ENCODE assay signal across 36 cellular contexts in genomic region chr19:34867631-34868030, GRCh38.
"Had no signal": no experiment of that assay in that cellular context is flagged by ENCODE, and none has a peak within 500 bp of the region (broad histone marks: within the 10 kb centered on the region; RNA-seq: fewer than 3 reads in every experiment).

No MANE protein-coding gene starts in this region.

- FAIRE-seq: endometrium, endothelial cell of umbilical vein had no signal

- H3K36me3 Mint-ChIP-seq: activated CD8-positive, alpha-beta memory T cell treated with anti-CD3 and anti-CD28 coated beads, Interleukin-2, amount 10 ng/mL, durations not matched to agents 7 days and 5 days; activated naive CD4-positive, alpha-beta T cell treated with anti-CD3 and anti-CD28 coated beads, Interleukin-2, amount 50 U/mL, for 24 hours; activated naive CD8-positive, alpha-beta T cell treated with anti-CD3 and anti-CD28 coated beads for 36 hours had no signal

- H3K27me3 Mint-ChIP-seq: activated B cell treated with CpG ODN at 0.5 μM for 24 hours; activated CD8-positive, alpha-beta memory T cell treated with anti-CD3 and anti-CD28 coated beads, Interleukin-2, amount 10 ng/mL, durations not matched to agents 7 days and 5 days; activated CD8-positive, alpha-beta T cell treated with anti-CD3 and anti-CD28 coated beads for 36 hours; activated naive CD4-positive, alpha-beta T cell treated with anti-CD3 and anti-CD28 coated beads, Interleukin-2, amount 50 U/mL, for 24 hours; activated naive CD8-positive, alpha-beta T cell treated with anti-CD3 and anti-CD28 coated beads for 36 hours; activated naive CD8-positive, alpha-beta T cell treated with anti-CD3 and anti-CD28 coated beads, Interleukin-2, amount 50 U/mL, for 24 hours had no signal

- H3K4me1 Mint-ChIP-seq: activated B cell treated with CpG ODN at 0.5 μM for 24 hours; activated CD8-positive, alpha-beta memory T cell treated with anti-CD3 and anti-CD28 coated beads, Interleukin-2, amount 10 ng/mL, durations not matched to agents 7 days and 5 days; activated naive CD4-positive, alpha-beta T cell treated with anti-CD3 and anti-CD28 coated beads, Interleukin-2, amount 50 U/mL, for 24 hours; activated naive CD8-positive, alpha-beta T cell treated with anti-CD3 and anti-CD28 coated beads for 36 hours; activated naive CD8-positive, alpha-beta T cell treated with anti-CD3 and anti-CD28 coated beads, Interleukin-2, amount 50 U/mL, for 24 hours had no signal

- H3K9me3 Mint-ChIP-seq: activated B cell treated with CpG ODN at 0.5 μM for 24 hours; activated naive CD4-positive, alpha-beta T cell treated with anti-CD3 and anti-CD28 coated beads, Interleukin-2, amount 50 U/mL, for 24 hours had no signal

- H3K36me3 ChIP-seq: adrenal gland, colonic mucosa, esophagus squamous epithelium, gastroesophageal sphincter, WERI-Rb-1 had no signal

- H3K4me3 Mint-ChIP-seq: activated B cell treated with CpG ODN at 0.5 μM for 24 hours; activated CD8-positive, alpha-beta memory T cell treated with anti-CD3 and anti-CD28 coated beads, Interleukin-2, amount 10 ng/mL, durations not matched to agents 7 days and 5 days; activated CD8-positive, alpha-beta T cell treated with anti-CD3 and anti-CD28 coated beads for 36 hours; activated naive CD4-positive, alpha-beta T cell treated with anti-CD3 and anti-CD28 coated beads for 36 hours; activated naive CD4-positive, alpha-beta T cell treated with anti-CD3 and anti-CD28 coated beads, Interleukin-2, amount 50 U/mL, for 24 hours; activated naive CD8-positive, alpha-beta T cell treated with anti-CD3 and anti-CD28 coated beads for 36 hours; activated naive CD8-positive, alpha-beta T cell treated with anti-CD3 and anti-CD28 coated beads, Interleukin-2, amount 50 U/mL, for 24 hours; activated T-helper 1 cell treated with anti-CD3 and anti-CD28 coated beads, Interleukin-12 subunit alpha, Interleukin-12 subunit beta, Interleukin-2, Interleukin-4 antibody, amounts not matched to agents 30 ng/mL and 10 ng/mL and 1 ng/mL, durations not matched to agents 14 hours and 24 hours and 36 hours; T-helper 2 cell treated with Interferon-gamma antibody and Interleukin-4, amounts not matched to agents 5 μg/mL and 100 μg/mL, for 36 hours had no signal

- H3K27ac Mint-ChIP-seq: activated B cell treated with CpG ODN at 0.5 μM for 24 hours; activated CD8-positive, alpha-beta memory T cell treated with anti-CD3 and anti-CD28 coated beads, Interleukin-2, amount 10 ng/mL, durations not matched to agents 7 days and 5 days; activated CD8-positive, alpha-beta T cell treated with anti-CD3 and anti-CD28 coated beads for 36 hours; activated naive CD4-positive, alpha-beta T cell treated with anti-CD3 and anti-CD28 coated beads for 36 hours; activated naive CD4-positive, alpha-beta T cell treated with anti-CD3 and anti-CD28 coated beads, Interleukin-2, amount 50 U/mL, for 24 hours; activated naive CD8-positive, alpha-beta T cell treated with anti-CD3 and anti-CD28 coated beads for 36 hours; activated naive CD8-positive, alpha-beta T cell treated with anti-CD3 and anti-CD28 coated beads, Interleukin-2, amount 50 U/mL, for 24 hours; activated T-helper 1 cell treated with anti-CD3 and anti-CD28 coated beads, Interleukin-12 subunit alpha, Interleukin-12 subunit beta, Interleukin-2, Interleukin-4 antibody, amounts not matched to agents 30 ng/mL and 10 ng/mL and 1 ng/mL, durations not matched to agents 14 hours and 24 hours and 36 hours; activated T-helper 2 cell treated with anti-CD3 and anti-CD28 coated beads, Interferon-gamma antibody, Interleukin-2, Interleukin-4, amounts not matched to agents 10 μg/mL and 5 μg/mL and 100 μg/mL, durations not matched to agents 14 hours and 24 hours and 36 hours; T-helper 2 cell treated with Interferon-gamma antibody and Interleukin-4, amounts not matched to agents 5 μg/mL and 100 μg/mL, for 36 hours had no signal

- ATAC-seq: activated CD4-positive, CD25-positive, alpha-beta regulatory T cell treated with anti-CD3 and anti-CD28 coated beads, Interleukin-2, amount 50 U/mL, for 24 hours; activated CD8-positive, alpha-beta memory T cell treated with anti-CD3 and anti-CD28 coated beads, Interleukin-2, amount 10 ng/mL, durations not matched to agents 7 days and 5 days; activated CD8-positive, alpha-beta T cell treated with anti-CD3 and anti-CD28 coated beads for 36 hours; activated naive CD8-positive, alpha-beta T cell treated with anti-CD3 and anti-CD28 coated beads, Interleukin-2, amount 50 U/mL, for 24 hours; body of pancreas; gastroesophageal sphincter had no signal

- H3K4me1 ChIP-seq: adrenal gland, body of pancreas, colonic mucosa, esophagus squamous epithelium, gastroesophageal sphincter had no signal

- H3K27ac ChIP-seq: adrenal gland, body of pancreas, colonic mucosa, epithelial cell of prostate, esophagus squamous epithelium, gastroesophageal sphincter, WERI-Rb-1 had no signal

- DNase-seq: activated B cell treated with CpG ODN at 0.5 μM for 24 hours; activated CD4-positive, alpha-beta T cell treated with anti-CD3 and anti-CD28 coated beads for 48 hours; activated CD4-positive, alpha-beta T cell treated with anti-CD3 and anti-CD28 coated beads, Interleukin-2, amount 50 U/mL, for 1 hour; activated CD4-positive, alpha-beta T cell treated with anti-CD3 and anti-CD28 coated beads, Interleukin-2, amount 50 U/mL, for 48 hours; activated CD8-positive, alpha-beta memory T cell treated with anti-CD3 and anti-CD28 coated beads, Interleukin-2, amount 10 ng/mL, durations not matched to agents 7 days and 5 days; activated CD8-positive, alpha-beta memory T cell treated with anti-CD3 and anti-CD28 coated beads, Interleukin-2, amount 50 U/mL, for 4 hours; activated CD8-positive, alpha-beta T cell treated with anti-CD3 and anti-CD28 coated beads for 36 hours; activated effector memory CD4-positive, alpha-beta T cell treated with anti-CD3 and anti-CD28 coated beads, Interleukin-2, amount 50 U/mL, for 16 hours; activated naive CD4-positive, alpha-beta T cell treated with anti-CD3 and anti-CD28 coated beads for 36 hours; activated naive CD8-positive, alpha-beta T cell treated with anti-CD3 and anti-CD28 coated beads for 36 hours; activated naive CD8-positive, alpha-beta T cell treated with anti-CD3 and anti-CD28 coated beads, Interleukin-2, amount 50 U/mL, for 24 hours; activated T-cell treated with anti-CD3 and anti-CD28 coated beads, Interleukin-2, amount 50 U/mL, for 1 hour; activated T-cell treated with anti-CD3 and anti-CD28 coated beads, Interleukin-2, amount 50 U/mL, for 48 hours; adrenal gland; amygdala; aorta; body of pancreas; central memory CD4-positive, alpha-beta T cell; cerebellar nuclear complex; colonic mucosa; effector CD8-positive, alpha-beta T cell; esophagus squamous epithelium; foreskin melanocyte; head of caudate nucleus; hippocampal formation; T1000; WERI-Rb-1 had no signal

- H3K4me3 ChIP-seq: adrenal gland, body of pancreas, colonic mucosa, esophagus squamous epithelium, gastroesophageal sphincter had no signal

- H3K9me3 ChIP-seq: adrenal gland, body of pancreas, colonic mucosa had no signal

- H3K27me3 ChIP-seq: adrenal gland, body of pancreas, colonic mucosa, esophagus squamous epithelium, gastroesophageal sphincter had no signal
